In the genomic region with DNA sequence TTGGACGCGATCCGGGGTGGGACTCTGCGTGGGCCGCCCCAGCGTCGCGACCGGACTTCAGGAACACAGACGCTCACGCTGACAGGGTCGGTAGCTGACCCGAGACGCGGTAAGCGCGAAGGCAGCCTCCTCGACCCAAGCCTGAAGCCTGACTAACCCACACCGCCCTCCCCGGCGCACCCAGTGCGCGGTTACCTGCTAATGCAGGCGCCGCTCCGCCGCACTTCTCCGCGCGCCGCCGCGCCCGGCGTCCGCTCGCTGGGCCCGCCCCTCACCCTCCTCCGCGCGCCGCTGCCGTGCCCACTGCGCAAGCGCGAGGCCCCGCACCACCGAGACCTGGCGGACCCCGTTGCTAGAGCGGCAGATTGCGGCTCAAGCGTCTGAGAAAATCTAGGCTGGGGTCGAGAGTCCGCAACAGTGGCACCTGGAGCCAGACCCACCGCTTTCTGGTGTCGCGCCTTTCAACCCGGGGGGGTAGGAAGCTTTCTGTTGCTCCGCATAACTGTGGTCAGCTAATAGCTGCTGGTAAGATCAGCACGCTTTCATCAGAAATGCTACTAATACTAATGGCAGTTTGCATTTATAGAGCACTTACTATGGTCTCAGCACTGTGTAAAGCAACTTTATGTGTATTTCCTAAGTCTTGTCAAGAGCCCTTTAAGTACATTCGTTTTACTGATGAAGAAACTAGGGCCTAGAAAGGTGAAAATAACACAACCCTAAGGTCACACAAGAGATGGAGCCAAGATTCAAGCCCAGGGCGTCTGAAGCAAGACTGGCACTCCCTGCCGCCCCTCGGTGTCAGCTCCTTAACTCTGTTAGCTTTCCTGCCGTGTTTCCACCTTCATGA, we compare ENCODE assay signal across 1 cellular context.
TF ChIP-seq lines count a peak whose summit lies in the region.

A gene with protein sequence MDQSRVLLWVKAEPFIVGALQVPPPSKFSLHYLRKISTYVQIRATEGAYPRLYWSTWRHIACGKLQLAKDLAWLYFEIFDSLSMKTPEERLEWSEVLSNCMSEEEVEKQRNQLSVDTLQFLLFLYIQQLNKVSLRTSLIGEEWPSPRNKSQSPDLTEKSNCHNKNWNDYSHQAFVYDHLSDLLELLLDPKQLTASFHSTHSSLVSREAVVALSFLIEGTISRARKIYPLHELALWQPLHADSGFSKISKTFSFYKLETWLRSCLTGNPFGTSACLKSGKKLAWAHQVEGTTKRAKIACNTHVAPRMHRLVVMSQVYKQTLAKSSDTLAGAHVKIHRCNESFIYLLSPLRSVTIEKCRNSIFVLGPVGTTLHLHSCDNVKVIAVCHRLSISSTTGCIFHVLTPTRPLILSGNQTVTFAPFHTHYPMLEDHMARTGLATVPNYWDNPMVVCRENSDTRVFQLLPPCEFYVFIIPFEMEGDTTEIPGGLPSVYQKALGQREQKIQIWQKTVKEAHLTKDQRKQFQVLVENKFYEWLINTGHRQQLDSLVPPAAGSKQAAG (minus strand): TSS at position 268 of the 850 bp plus-strand sequence. CDS start 3,010 bp downstream, outside the sequence.

TF ChIP-seq in GM12878, 131 proteins besides CTCF, POLR2A, EP300 and RAD21 (continued from another document and continues in another):
- TF ChIP-seq, protein P1, sequence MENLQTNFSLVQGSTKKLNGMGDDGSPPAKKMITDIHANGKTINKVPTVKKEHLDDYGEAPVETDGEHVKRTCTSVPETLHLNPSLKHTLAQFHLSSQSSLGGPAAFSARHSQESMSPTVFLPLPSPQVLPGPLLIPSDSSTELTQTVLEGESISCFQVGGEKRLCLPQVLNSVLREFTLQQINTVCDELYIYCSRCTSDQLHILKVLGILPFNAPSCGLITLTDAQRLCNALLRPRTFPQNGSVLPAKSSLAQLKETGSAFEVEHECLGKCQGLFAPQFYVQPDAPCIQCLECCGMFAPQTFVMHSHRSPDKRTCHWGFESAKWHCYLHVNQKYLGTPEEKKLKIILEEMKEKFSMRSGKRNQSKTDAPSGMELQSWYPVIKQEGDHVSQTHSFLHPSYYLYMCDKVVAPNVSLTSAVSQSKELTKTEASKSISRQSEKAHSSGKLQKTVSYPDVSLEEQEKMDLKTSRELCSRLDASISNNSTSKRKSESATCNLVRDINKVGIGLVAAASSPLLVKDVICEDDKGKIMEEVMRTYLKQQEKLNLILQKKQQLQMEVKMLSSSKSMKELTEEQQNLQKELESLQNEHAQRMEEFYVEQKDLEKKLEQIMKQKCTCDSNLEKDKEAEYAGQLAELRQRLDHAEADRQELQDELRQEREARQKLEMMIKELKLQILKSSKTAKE (IDR thresholded peaks at IDR 0.05; ENCODE audit: low read depth, poor library complexity, severe bottlenecking) = peak; percentile 42
- TF ChIP-seq PAX5 (IDR thresholded peaks at IDR 0.05; ENCODE audit: borderline replicate concordance, low read depth, low read length) = peak; percentile 81
- TF ChIP-seq GATAD2B (conservative IDR thresholded peaks at IDR 0.05; ENCODE audit: low read depth) = peak; percentile 76
- TF ChIP-seq, protein P2, sequence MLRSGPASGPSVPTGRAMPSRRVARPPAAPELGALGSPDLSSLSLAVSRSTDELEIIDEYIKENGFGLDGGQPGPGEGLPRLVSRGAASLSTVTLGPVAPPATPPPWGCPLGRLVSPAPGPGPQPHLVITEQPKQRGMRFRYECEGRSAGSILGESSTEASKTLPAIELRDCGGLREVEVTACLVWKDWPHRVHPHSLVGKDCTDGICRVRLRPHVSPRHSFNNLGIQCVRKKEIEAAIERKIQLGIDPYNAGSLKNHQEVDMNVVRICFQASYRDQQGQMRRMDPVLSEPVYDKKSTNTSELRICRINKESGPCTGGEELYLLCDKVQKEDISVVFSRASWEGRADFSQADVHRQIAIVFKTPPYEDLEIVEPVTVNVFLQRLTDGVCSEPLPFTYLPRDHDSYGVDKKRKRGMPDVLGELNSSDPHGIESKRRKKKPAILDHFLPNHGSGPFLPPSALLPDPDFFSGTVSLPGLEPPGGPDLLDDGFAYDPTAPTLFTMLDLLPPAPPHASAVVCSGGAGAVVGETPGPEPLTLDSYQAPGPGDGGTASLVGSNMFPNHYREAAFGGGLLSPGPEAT (IDR thresholded peaks at IDR 0.05; ENCODE audit: low read depth) = 0 out of 2 replicates have a peak, but pooled peaks have one; percentile 24
- TF ChIP-seq RCOR1 (conservative IDR thresholded peaks at IDR 0.05; ENCODE audit: low read depth, low read length) = peak; percentile 87; the same call in 1 of the 2 replicates
- TF ChIP-seq LARP7 (IDR thresholded peaks at IDR 0.05) = peak; percentile 93
- TF ChIP-seq CREM (IDR thresholded peaks at IDR 0.05; ENCODE audit: low read depth) = 0 out of 2 replicates have a peak, but pooled peaks have one; percentile 45
- TF ChIP-seq ZNF24 (IDR thresholded peaks at IDR 0.05) = peak; percentile 60; the same call in 1 of the 2 replicates
- peak; percentile 75; the same call in 1 of the 2 replicates for TF ChIP-seq SMAD5 (IDR thresholded peaks at IDR 0.05; ENCODE audit: low read depth)
- no peak for TF ChIP-seq YBX1 (IDR thresholded peaks at IDR 0.05)
- no peak for TF ChIP-seq FOS (IDR thresholded peaks at IDR 0.05; ENCODE audit: borderline replicate concordance, extremely low read depth, insufficient read length)
- TF ChIP-seq POLR2AphosphoS5 (IDR thresholded peaks at IDR 0.05; ENCODE audit: low read length) = peak; percentile 95
- no peak for TF ChIP-seq NFXL1 (IDR thresholded peaks at IDR 0.05; ENCODE audit: borderline replicate concordance)
- TF ChIP-seq, protein P3, sequence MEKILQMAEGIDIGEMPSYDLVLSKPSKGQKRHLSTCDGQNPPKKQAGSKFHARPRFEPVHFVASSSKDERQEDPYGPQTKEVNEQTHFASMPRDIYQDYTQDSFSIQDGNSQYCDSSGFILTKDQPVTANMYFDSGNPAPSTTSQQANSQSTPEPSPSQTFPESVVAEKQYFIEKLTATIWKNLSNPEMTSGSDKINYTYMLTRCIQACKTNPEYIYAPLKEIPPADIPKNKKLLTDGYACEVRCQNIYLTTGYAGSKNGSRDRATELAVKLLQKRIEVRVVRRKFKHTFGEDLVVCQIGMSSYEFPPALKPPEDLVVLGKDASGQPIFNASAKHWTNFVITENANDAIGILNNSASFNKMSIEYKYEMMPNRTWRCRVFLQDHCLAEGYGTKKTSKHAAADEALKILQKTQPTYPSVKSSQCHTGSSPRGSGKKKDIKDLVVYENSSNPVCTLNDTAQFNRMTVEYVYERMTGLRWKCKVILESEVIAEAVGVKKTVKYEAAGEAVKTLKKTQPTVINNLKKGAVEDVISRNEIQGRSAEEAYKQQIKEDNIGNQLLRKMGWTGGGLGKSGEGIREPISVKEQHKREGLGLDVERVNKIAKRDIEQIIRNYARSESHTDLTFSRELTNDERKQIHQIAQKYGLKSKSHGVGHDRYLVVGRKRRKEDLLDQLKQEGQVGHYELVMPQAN (conservative IDR thresholded peaks at IDR 0.05) = peak; percentile 75
- TF ChIP-seq CREB1 (IDR thresholded peaks at IDR 0.05; ENCODE audit: low read depth) = peak; percentile 31; the same call in 1 of the 2 replicates
- no peak for TF ChIP-seq WRNIP1 (IDR thresholded peaks at IDR 0.05; ENCODE audit: borderline replicate concordance, low read depth, low read length)
- no peak for TF ChIP-seq SPI1 (IDR thresholded peaks at IDR 0.05; ENCODE audit: borderline replicate concordance, insufficient read depth, low read depth, low read length)
- TF ChIP-seq BHLHE40 (IDR thresholded peaks at IDR 0.05; ENCODE audit: borderline replicate concordance in 1 of 2, low read depth in 2 of 2, low read length in 1 of 2) = peak; percentile 11 to 73; a peak in 2 of 4 replicates
- no peak for TF ChIP-seq CHD1 (IDR thresholded peaks at IDR 0.05; ENCODE audit: low read depth, low read length)
- TF ChIP-seq SMC3 (IDR thresholded peaks at IDR 0.05; ENCODE audit: borderline replicate concordance, low read length) = no peak
- TF ChIP-seq RELA (IDR thresholded peaks at IDR 0.05; ENCODE audit: borderline replicate concordance, partially characterized antibody) = peak; percentile 85
- no peak for TF ChIP-seq FOXM1 (IDR thresholded peaks at IDR 0.05; ENCODE audit: low read depth, low read length)
- peak; percentile 79 for TF ChIP-seq ZNF207 (IDR thresholded peaks at IDR 0.05; ENCODE audit: borderline replicate concordance)
- TF ChIP-seq CBFB (IDR thresholded peaks at IDR 0.05; ENCODE audit: low read depth) = peak; percentile 31; the same call in 1 of the 2 replicates
- TF ChIP-seq GABPA (IDR thresholded peaks at IDR 0.05; ENCODE audit: low read depth) = no peak
- TF ChIP-seq, protein P4, sequence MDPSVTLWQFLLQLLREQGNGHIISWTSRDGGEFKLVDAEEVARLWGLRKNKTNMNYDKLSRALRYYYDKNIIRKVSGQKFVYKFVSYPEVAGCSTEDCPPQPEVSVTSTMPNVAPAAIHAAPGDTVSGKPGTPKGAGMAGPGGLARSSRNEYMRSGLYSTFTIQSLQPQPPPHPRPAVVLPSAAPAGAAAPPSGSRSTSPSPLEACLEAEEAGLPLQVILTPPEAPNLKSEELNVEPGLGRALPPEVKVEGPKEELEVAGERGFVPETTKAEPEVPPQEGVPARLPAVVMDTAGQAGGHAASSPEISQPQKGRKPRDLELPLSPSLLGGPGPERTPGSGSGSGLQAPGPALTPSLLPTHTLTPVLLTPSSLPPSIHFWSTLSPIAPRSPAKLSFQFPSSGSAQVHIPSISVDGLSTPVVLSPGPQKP (IDR thresholded peaks at IDR 0.05; ENCODE audit: low read depth, low read length) = peak; percentile 57; the same call in 1 of the 2 replicates
- TF ChIP-seq, protein P5, sequence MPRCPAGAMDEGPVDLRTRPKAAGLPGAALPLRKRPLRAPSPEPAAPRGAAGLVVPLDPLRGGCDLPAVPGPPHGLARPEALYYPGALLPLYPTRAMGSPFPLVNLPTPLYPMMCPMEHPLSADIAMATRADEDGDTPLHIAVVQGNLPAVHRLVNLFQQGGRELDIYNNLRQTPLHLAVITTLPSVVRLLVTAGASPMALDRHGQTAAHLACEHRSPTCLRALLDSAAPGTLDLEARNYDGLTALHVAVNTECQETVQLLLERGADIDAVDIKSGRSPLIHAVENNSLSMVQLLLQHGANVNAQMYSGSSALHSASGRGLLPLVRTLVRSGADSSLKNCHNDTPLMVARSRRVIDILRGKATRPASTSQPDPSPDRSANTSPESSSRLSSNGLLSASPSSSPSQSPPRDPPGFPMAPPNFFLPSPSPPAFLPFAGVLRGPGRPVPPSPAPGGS (IDR thresholded peaks at IDR 0.05; ENCODE audit: borderline replicate concordance, insufficient read depth, low read depth, low read length, poor library complexity, severe bottlenecking) = peak; percentile 15
- TF ChIP-seq, protein P6, sequence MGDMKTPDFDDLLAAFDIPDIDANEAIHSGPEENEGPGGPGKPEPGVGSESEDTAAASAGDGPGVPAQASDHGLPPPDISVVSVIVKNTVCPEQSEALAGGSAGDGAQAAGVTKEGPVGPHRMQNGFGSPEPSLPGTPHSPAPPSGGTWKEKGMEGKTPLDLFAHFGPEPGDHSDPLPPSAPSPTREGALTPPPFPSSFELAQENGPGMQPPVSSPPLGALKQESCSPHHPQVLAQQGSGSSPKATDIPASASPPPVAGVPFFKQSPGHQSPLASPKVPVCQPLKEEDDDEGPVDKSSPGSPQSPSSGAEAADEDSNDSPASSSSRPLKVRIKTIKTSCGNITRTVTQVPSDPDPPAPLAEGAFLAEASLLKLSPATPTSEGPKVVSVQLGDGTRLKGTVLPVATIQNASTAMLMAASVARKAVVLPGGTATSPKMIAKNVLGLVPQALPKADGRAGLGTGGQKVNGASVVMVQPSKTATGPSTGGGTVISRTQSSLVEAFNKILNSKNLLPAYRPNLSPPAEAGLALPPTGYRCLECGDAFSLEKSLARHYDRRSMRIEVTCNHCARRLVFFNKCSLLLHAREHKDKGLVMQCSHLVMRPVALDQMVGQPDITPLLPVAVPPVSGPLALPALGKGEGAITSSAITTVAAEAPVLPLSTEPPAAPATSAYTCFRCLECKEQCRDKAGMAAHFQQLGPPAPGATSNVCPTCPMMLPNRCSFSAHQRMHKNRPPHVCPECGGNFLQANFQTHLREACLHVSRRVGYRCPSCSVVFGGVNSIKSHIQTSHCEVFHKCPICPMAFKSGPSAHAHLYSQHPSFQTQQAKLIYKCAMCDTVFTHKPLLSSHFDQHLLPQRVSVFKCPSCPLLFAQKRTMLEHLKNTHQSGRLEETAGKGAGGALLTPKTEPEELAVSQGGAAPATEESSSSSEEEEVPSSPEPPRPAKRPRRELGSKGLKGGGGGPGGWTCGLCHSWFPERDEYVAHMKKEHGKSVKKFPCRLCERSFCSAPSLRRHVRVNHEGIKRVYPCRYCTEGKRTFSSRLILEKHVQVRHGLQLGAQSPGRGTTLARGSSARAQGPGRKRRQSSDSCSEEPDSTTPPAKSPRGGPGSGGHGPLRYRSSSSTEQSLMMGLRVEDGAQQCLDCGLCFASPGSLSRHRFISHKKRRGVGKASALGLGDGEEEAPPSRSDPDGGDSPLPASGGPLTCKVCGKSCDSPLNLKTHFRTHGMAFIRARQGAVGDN (IDR thresholded peaks at IDR 0.05) = peak; percentile 72; the same call in 1 of the 2 replicates
- TF ChIP-seq IKZF1 (conservative IDR thresholded peaks at IDR 0.05) = peak; percentile 88
- TF ChIP-seq, protein P7, sequence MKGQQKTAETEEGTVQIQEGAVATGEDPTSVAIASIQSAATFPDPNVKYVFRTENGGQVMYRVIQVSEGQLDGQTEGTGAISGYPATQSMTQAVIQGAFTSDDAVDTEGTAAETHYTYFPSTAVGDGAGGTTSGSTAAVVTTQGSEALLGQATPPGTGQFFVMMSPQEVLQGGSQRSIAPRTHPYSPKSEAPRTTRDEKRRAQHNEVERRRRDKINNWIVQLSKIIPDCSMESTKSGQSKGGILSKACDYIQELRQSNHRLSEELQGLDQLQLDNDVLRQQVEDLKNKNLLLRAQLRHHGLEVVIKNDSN (IDR thresholded peaks at IDR 0.05; ENCODE audit: borderline replicate concordance, extremely low read length, insufficient read depth, low read depth, low read length) = no peak
- peak; percentile 81 for TF ChIP-seq CHD2 (IDR thresholded peaks at IDR 0.05; ENCODE audit: borderline replicate concordance, low read depth, low read length)
- no peak for TF ChIP-seq RFX5 (IDR thresholded peaks at IDR 0.05; ENCODE audit: low read depth, low read length)
- no peak for TF ChIP-seq TCF7 (IDR thresholded peaks at IDR 0.05; ENCODE audit: borderline replicate concordance)
